In genomic region chr13:69761581-69761980, GRCh38 we compare ENCODE assay signal across 9 cellular contexts.
"Had no signal": no experiment of that assay in that cellular context is flagged by ENCODE, and none has a peak within 500 bp of the region (broad histone marks: within the 10 kb centered on the region; RNA-seq: fewer than 3 reads in every experiment).

No MANE protein-coding gene starts in this region.

- H2AFZ ChIP-seq: GM23248, GM23338 had no signal

- H3K4me3 ChIP-seq: GM23248, GM23338, HAP-1 had no signal

- ATAC-seq: GM23338, HCT116 had no signal

- DNase-seq: GM23248, GOT3, H7, H9, HCEC 1CT, HFFc6 had no signal

- H3K36me3 ChIP-seq: HAP-1 had no signal

- H3K9ac ChIP-seq: GM23248 had no signal

- H3K4me1 ChIP-seq: HAP-1 had no signal

- H3K9me3 ChIP-seq: HAP-1 had no signal

- H3K27ac ChIP-seq: GM23248 had no signal

- H3K4me2 ChIP-seq: GM23338 had no signal
